In genomic region chr19:39236527-39236926, GRCh38 we compare ENCODE assay signal across 19 cellular contexts. TPM values are rescaled to one million over a fixed set of nuclear protein-coding genes. Genes with fewer than 3 reads are reported as not detected.
DNase-seq lines count a peak whose midpoint lies in the region; ATAC-seq, FAIRE-seq and TF ChIP-seq lines count a peak whose summit lies in the region.
"Had no signal": no experiment of that assay in that cellular context is flagged by ENCODE, and none has a peak within 500 bp of the region (broad histone marks: within the 10 kb centered on the region; RNA-seq: fewer than 3 reads in every experiment).

No MANE protein-coding gene starts in this region.

- FAIRE-seq in HepG2 (lab: Jason Lieb, UNC) = no peak
- FAIRE-seq: HTR-8/SVneo, RCC 7860 had no signal

- no peak overlapping the region for H3K4me3 ChIP-seq in HepG2 (replicated peaks in 1 of 3; ENCODE audit: insufficient read depth in 1 of 3, low read depth in 2 of 3, low read length in 3 of 3)
- no peak overlapping the region for H3K4me3 ChIP-seq in transverse colon
- H3K4me3 ChIP-seq: suprapubic skin had no signal

- CTCF ChIA-PET in HepG2 (lab: Yijun Ruan, JAX; ENCODE audit: low intra/inter-chr PET ratio, low total read pairs) = no interaction called here

- H2AFZ ChIP-seq in HepG2 (ENCODE audit: low read length) = no peak overlapping the region

- no peak for TF ChIP-seq POLR2A in HepG2 (IDR thresholded peaks at IDR 0.05; ENCODE audit: insufficient read depth in 1 of 2, low read depth in 2 of 2, low read length in 2 of 2)
- no peak for TF ChIP-seq POLR2A in transverse colon (IDR thresholded peaks at IDR 0.05)

- H3K36me3 ChIP-seq in HepG2 (replicated peaks in 1 of 2; ENCODE audit: control insufficient read depth in 1 of 2, insufficient read depth in 2 of 2, low read length in 2 of 2) (no peaks in the 10 kb centered on the region), transverse colon (no peaks in the 10 kb centered on the region)
- H3K36me3 ChIP-seq: brain microvascular endothelial cell, suprapubic skin had no signal

- in situ Hi-C loops in HepG2 (cut with HindIII; ENCODE audit: extremely low pct_ligation_motif_present, low pct_unique_long_range_greater_than_20kb) = no loop called here
- in situ Hi-C loops in transverse colon (cut with MboI; ENCODE audit: low pct_ligation_motif_present in 1 of 4, low pct_unique_long_range_greater_than_20kb in 1 of 4, low sequenced_read_pairs in 3 of 4) = no loop called here

- peak; percentile 41 to 64 for ATAC-seq in activated T-cell treated with anti-CD3 and anti-CD28 coated beads, Interleukin-2, amount 50 U/mL, for 4 hours
- ATAC-seq in HepG2 = peak; percentile 33

- H3K79me2 ChIP-seq in HepG2 (ENCODE audit: insufficient read depth, low read length) = no peaks in the 10 kb centered on the region

- H3K4me1 Mint-ChIP-seq in activated T-helper 1 cell treated with anti-CD3 and anti-CD28 coated beads, Interleukin-12 subunit alpha, Interleukin-12 subunit beta, Interleukin-2, Interleukin-4 antibody, amounts not matched to agents 30 ng/mL and 10 ng/mL and 1 ng/mL, durations not matched to agents 14 hours and 24 hours and 36 hours (ENCODE audit: low read depth) = peaks cover 15% of the 10 kb centered on the region
- H3K4me1 Mint-ChIP-seq in activated T-cell treated with anti-CD3 and anti-CD28 coated beads, Interleukin-2, amount 50 U/mL, for 4 hours (ENCODE audit: low read depth) = peaks cover 19% of the 10 kb centered on the region

- POLR2A ChIA-PET in HepG2 (lab: Yijun Ruan, JAX) = no interaction called here

- H3K9me3 ChIP-seq in HepG2 (ENCODE audit: low read length) (no peaks in the 10 kb centered on the region), transverse colon (no peaks in the 10 kb centered on the region)
- H3K9me3 ChIP-seq: suprapubic skin had no signal

- peaks cover 13% of the 10 kb centered on the region for H3K4me1 ChIP-seq in HepG2 (ENCODE audit: insufficient read depth, low read length)
- peaks cover 0 to 5% (median 2%) of the 10 kb centered on the region in 4 donors for H3K4me1 ChIP-seq in transverse colon

- no peaks in the 10 kb centered on the region for H3K36me3 Mint-ChIP-seq in activated T-helper 1 cell treated with anti-CD3 and anti-CD28 coated beads, Interleukin-12 subunit alpha, Interleukin-12 subunit beta, Interleukin-2, Interleukin-4 antibody, amounts not matched to agents 30 ng/mL and 10 ng/mL and 1 ng/mL, durations not matched to agents 14 hours and 24 hours and 36 hours (ENCODE audit: low read depth)
- H3K36me3 Mint-ChIP-seq in activated T-cell treated with anti-CD3 and anti-CD28 coated beads, Interleukin-2, amount 50 U/mL, for 4 hours (ENCODE audit: insufficient read depth) = no peaks in the 10 kb centered on the region

- BruUV-seq in HepG2 (replicated peaks; lab: Mats Ljungman, UMichigan) = no TSS peak

- no peak overlapping the region for H3K4me3 Mint-ChIP-seq in activated T-helper 1 cell treated with anti-CD3 and anti-CD28 coated beads, Interleukin-12 subunit alpha, Interleukin-12 subunit beta, Interleukin-2, Interleukin-4 antibody, amounts not matched to agents 30 ng/mL and 10 ng/mL and 1 ng/mL, durations not matched to agents 14 hours and 24 hours and 36 hours
- no peak overlapping the region for H3K4me3 Mint-ChIP-seq in activated T-cell treated with anti-CD3 and anti-CD28 coated beads, Interleukin-2, amount 50 U/mL, for 4 hours

- 14% methylated on average over 9 of the region's 12 CpGs for WGBS in HepG2 (ENCODE audit: low lambda C conversion rate)
- 59% methylated on average over 12 of the region's 12 CpGs; no CpG with 5 or more reads in 1 of the 2 donors for WGBS in transverse colon (ENCODE audit: low coverage in 1 of 2), 2 donors

- TF ChIP-seq CTCF in HepG2 (CRISPR knock-in tag; IDR thresholded peaks at IDR 0.05) = no peak
- TF ChIP-seq CTCF in transverse colon (IDR thresholded peaks at IDR 0.05) = no peak

- no peak for TF ChIP-seq EP300 in HepG2 (IDR thresholded peaks at IDR 0.05; ENCODE audit: low read depth in 2 of 2, low read length in 2 of 2)
- TF ChIP-seq EP300 in HepG2 (CRISPR knock-in tag; IDR thresholded peaks at IDR 0.05; ENCODE audit: borderline replicate concordance) = no peak
- TF ChIP-seq EP300 in transverse colon (IDR thresholded peaks at IDR 0.05; ENCODE audit: low read depth) = no peak

- TF ChIP-seq RAD21 in HepG2 (CRISPR knock-in tag; IDR thresholded peaks at IDR 0.05) = no peak

- H3K27me3 ChIP-seq in HepG2 (ENCODE audit: control insufficient read depth in 1 of 2, insufficient read depth in 2 of 2, low read length in 2 of 2) (peaks cover 0 to under 1% of the 10 kb centered on the region in 2 experiments; a peak in 1 of 5 replicates), transverse colon (peaks cover 12% of the 10 kb centered on the region)
- H3K27me3 ChIP-seq: brain microvascular endothelial cell had no signal

- H4K20me1 ChIP-seq in HepG2 (ENCODE audit: insufficient read depth, low read length) = no peaks in the 10 kb centered on the region

- no peak overlapping the region for H3K27ac Mint-ChIP-seq in activated T-helper 1 cell treated with anti-CD3 and anti-CD28 coated beads, Interleukin-12 subunit alpha, Interleukin-12 subunit beta, Interleukin-2, Interleukin-4 antibody, amounts not matched to agents 30 ng/mL and 10 ng/mL and 1 ng/mL, durations not matched to agents 14 hours and 24 hours and 36 hours
- H3K27ac Mint-ChIP-seq: activated T-helper 2 cell treated with anti-CD3 and anti-CD28 coated beads, Interferon-gamma antibody, Interleukin-2, Interleukin-4, amounts not matched to agents 10 μg/mL and 5 μg/mL and 100 μg/mL, durations not matched to agents 14 hours and 24 hours and 36 hours had no signal

- H3K9ac ChIP-seq in HepG2 (ENCODE audit: insufficient read depth, low read depth, low read length) = no peak overlapping the region

- peak; percentile 24 for DNase-seq in activated T-helper 1 cell treated with Interleukin-2 at 50 U/mL for 16 hours (ENCODE audit: low read depth)
- no peak for DNase-seq in activated T-helper 1 cell treated with anti-CD3 and anti-CD28 coated beads, Interleukin-12 subunit alpha, Interleukin-12 subunit beta, Interleukin-2, Interleukin-4 antibody, amounts not matched to agents 30 ng/mL and 10 ng/mL and 1 ng/mL, durations not matched to agents 14 hours and 24 hours and 36 hours (ENCODE audit: low spot score)
- DNase-seq in activated T-cell treated with anti-CD3 and anti-CD28 coated beads, Interleukin-2, amount 50 U/mL, for 4 hours = peak; percentile 19
- no peak for DNase-seq in HepG2 (ENCODE audit: low spot score)
- DNase-seq in transverse colon = peak; percentile 31
- DNase-seq in GDM1 (lab: John Stamatoyannopoulos, UW) = no peak
- DNase-seq in central memory CD4-positive, alpha-beta T cell = no peak
- no peak for DNase-seq in caudate nucleus (lab: John Stamatoyannopoulos, UW)
- DNase-seq: brain microvascular endothelial cell; effector CD4-positive, alpha-beta T cell; GF-D8; midbrain; MM.1S; NCI-H2029 treated with DMSO at 0.1 percent for 48 hours had no signal

- H3K27ac ChIP-seq in HepG2 (ENCODE audit: extremely low read length, insufficient read depth, low read length) = no peak overlapping the region
- H3K27ac ChIP-seq in transverse colon = no peak overlapping the region
- no peak overlapping the region for H3K27ac ChIP-seq in caudate nucleus (ENCODE audit: low read depth, low read length)
- H3K27ac ChIP-seq: brain microvascular endothelial cell, suprapubic skin had no signal

- no peak overlapping the region for H3K4me2 ChIP-seq in HepG2 (ENCODE audit: low read depth, low read length)

- intact Hi-C loops in activated T-helper 1 cell treated with anti-CD3 and anti-CD28 coated beads, Interleukin-12 subunit alpha, Interleukin-12 subunit beta, Interleukin-2, Interleukin-4 antibody, amounts not matched to agents 30 ng/mL and 10 ng/mL and 1 ng/mL, durations not matched to agents 14 hours and 24 hours and 36 hours (cut with micrococcal nuclease) = no loop called here
- intact Hi-C loops in HepG2 (cut with micrococcal nuclease; ENCODE audit: unreplicated experiment) = no loop called here
- intact Hi-C loops in transverse colon (cut with DNase I; ENCODE audit: low total_unique reads) = no loop called here

- no peaks in the 10 kb centered on the region for H3K9me3 Mint-ChIP-seq in activated T-helper 1 cell treated with anti-CD3 and anti-CD28 coated beads, Interleukin-12 subunit alpha, Interleukin-12 subunit beta, Interleukin-2, Interleukin-4 antibody, amounts not matched to agents 30 ng/mL and 10 ng/mL and 1 ng/mL, durations not matched to agents 14 hours and 24 hours and 36 hours
- H3K9me3 Mint-ChIP-seq in activated T-cell treated with anti-CD3 and anti-CD28 coated beads, Interleukin-2, amount 50 U/mL, for 4 hours = no peaks in the 10 kb centered on the region
- H3K9me3 Mint-ChIP-seq: activated T-helper 2 cell treated with anti-CD3 and anti-CD28 coated beads, Interferon-gamma antibody, Interleukin-2, Interleukin-4, amounts not matched to agents 10 μg/mL and 5 μg/mL and 100 μg/mL, durations not matched to agents 14 hours and 24 hours and 36 hours had no signal

- peaks cover 4% of the 10 kb centered on the region for H3K27me3 Mint-ChIP-seq in activated T-helper 1 cell treated with anti-CD3 and anti-CD28 coated beads, Interleukin-12 subunit alpha, Interleukin-12 subunit beta, Interleukin-2, Interleukin-4 antibody, amounts not matched to agents 30 ng/mL and 10 ng/mL and 1 ng/mL, durations not matched to agents 14 hours and 24 hours and 36 hours (ENCODE audit: insufficient read depth)
- H3K27me3 Mint-ChIP-seq in activated T-cell treated with anti-CD3 and anti-CD28 coated beads, Interleukin-2, amount 50 U/mL, for 4 hours (ENCODE audit: low read depth) = no peaks in the 10 kb centered on the region

RNA-seq across cellular contexts. Expression of gene IFNL3, which starts 8.3 kb away (rescaled TPM):
- total RNA-seq in activated T-helper 1 cell treated with anti-CD3 and anti-CD28 coated beads, Interleukin-12 subunit alpha, Interleukin-12 subunit beta, Interleukin-2, Interleukin-4 antibody, amounts not matched to agents 30 ng/mL and 10 ng/mL and 1 ng/mL, durations not matched to agents 14 hours and 24 hours and 36 hours = not detected in 2 replicates
- not detected for total RNA-seq in activated T-cell treated with anti-CD3 and anti-CD28 coated beads, Interleukin-2, amount 50 U/mL, for 4 hours
- total RNA-seq in HepG2 (2016; rRNA removed; fragmentation: Illumina TruSeq; extraction: Trizol) (not detected in 2 replicates), transverse colon (not detected)
- not detected in 2 replicates for total RNA-seq in HepG2 (2016; cell fraction: cytosol; rRNA removed; fragmentation: Illumina TruSeq; extraction: Trizol; ENCODE audit: low read depth)
- total RNA-seq in HepG2 (2016; cell fraction: insoluble cytoplasmic fraction; rRNA removed; fragmentation: Illumina TruSeq; extraction: Trizol) = not detected in 2 replicates
- not detected in 2 replicates for total RNA-seq in HepG2 (2016; cell fraction: membrane; rRNA removed; fragmentation: Illumina TruSeq; extraction: Trizol)
- total RNA-seq in HepG2 (2016; cell fraction: nucleus; rRNA removed; fragmentation: Illumina TruSeq; extraction: Trizol) = not detected in 2 replicates
- polyA plus RNA-seq in HepG2 (2011; rRNA removed) = not detected in 2 replicates
- polyA plus RNA-seq in HepG2 (2011; cell fraction: cytosol; rRNA removed) = not detected in 2 replicates
- not detected in 2 replicates for polyA plus RNA-seq in HepG2 (2011; cell fraction: nucleus; rRNA removed)
- polyA plus RNA-seq in HepG2 (2012) = not detected in 2 replicates
- polyA plus RNA-seq in HepG2 (2016; cell fraction: cytosol; fragmentation: Illumina TruSeq; extraction: Trizol; ENCODE audit: low read depth) = not detected in 2 replicates
- not detected in 2 replicates for polyA plus RNA-seq in HepG2 (2016; cell fraction: insoluble cytoplasmic fraction; fragmentation: Illumina TruSeq; extraction: Trizol; ENCODE audit: low read depth)
- not detected in 2 replicates for polyA plus RNA-seq in HepG2 (2016; cell fraction: membrane; fragmentation: Illumina TruSeq; extraction: Trizol; ENCODE audit: low read depth)
- not detected in 2 replicates for polyA plus RNA-seq in HepG2 (2016; cell fraction: nucleus; fragmentation: Illumina TruSeq; extraction: Trizol; ENCODE audit: insufficient read depth, low read depth)
- not detected in 2 replicates for polyA minus RNA-seq in HepG2 (2011; rRNA and poly(A)+ RNA removed; ENCODE audit: low replicate concordance)
- polyA minus RNA-seq in HepG2 (2011; cell fraction: cytosol; rRNA and poly(A)+ RNA removed) = not detected in 2 replicates
- not detected in 2 replicates for polyA minus RNA-seq in HepG2 (2011; cell fraction: nucleus; rRNA and poly(A)+ RNA removed)
- total RNA-seq: activated T-helper 2 cell treated with anti-CD3 and anti-CD28 coated beads, Interferon-gamma antibody, Interleukin-2, Interleukin-4, amounts not matched to agents 10 μg/mL and 5 μg/mL and 100 μg/mL, durations not matched to agents 14 hours and 24 hours and 36 hours; osteoblast; suprapubic skin had no signal

RNA-seq across cellular contexts. Expression of gene IFNL4, which starts 12.1 kb away (rescaled TPM):
- total RNA-seq in activated T-helper 1 cell treated with anti-CD3 and anti-CD28 coated beads, Interleukin-12 subunit alpha, Interleukin-12 subunit beta, Interleukin-2, Interleukin-4 antibody, amounts not matched to agents 30 ng/mL and 10 ng/mL and 1 ng/mL, durations not matched to agents 14 hours and 24 hours and 36 hours = not detected in 2 replicates
- not detected for total RNA-seq in activated T-cell treated with anti-CD3 and anti-CD28 coated beads, Interleukin-2, amount 50 U/mL, for 4 hours
- total RNA-seq in HepG2 (2016; rRNA removed; fragmentation: Illumina TruSeq; extraction: Trizol) (not detected in 2 replicates), transverse colon (not detected)
- total RNA-seq in HepG2 (2016; cell fraction: cytosol; rRNA removed; fragmentation: Illumina TruSeq; extraction: Trizol; ENCODE audit: low read depth) = not detected in 2 replicates
- not detected in 2 replicates for total RNA-seq in HepG2 (2016; cell fraction: insoluble cytoplasmic fraction; rRNA removed; fragmentation: Illumina TruSeq; extraction: Trizol)
- total RNA-seq in HepG2 (2016; cell fraction: membrane; rRNA removed; fragmentation: Illumina TruSeq; extraction: Trizol) = not detected in 2 replicates
- not detected in 2 replicates for total RNA-seq in HepG2 (2016; cell fraction: nucleus; rRNA removed; fragmentation: Illumina TruSeq; extraction: Trizol)
- polyA plus RNA-seq in HepG2 (2011; rRNA removed) = not detected in 2 replicates
- not detected in 2 replicates for polyA plus RNA-seq in HepG2 (2011; cell fraction: cytosol; rRNA removed)
- not detected in 2 replicates for polyA plus RNA-seq in HepG2 (2011; cell fraction: nucleus; rRNA removed)
- not detected in 2 replicates for polyA plus RNA-seq in HepG2 (2012)
- not detected in 2 replicates for polyA plus RNA-seq in HepG2 (2016; cell fraction: cytosol; fragmentation: Illumina TruSeq; extraction: Trizol; ENCODE audit: low read depth)
- not detected in 2 replicates for polyA plus RNA-seq in HepG2 (2016; cell fraction: insoluble cytoplasmic fraction; fragmentation: Illumina TruSeq; extraction: Trizol; ENCODE audit: low read depth)
- not detected in 2 replicates for polyA plus RNA-seq in HepG2 (2016; cell fraction: membrane; fragmentation: Illumina TruSeq; extraction: Trizol; ENCODE audit: low read depth)
- polyA plus RNA-seq in HepG2 (2016; cell fraction: nucleus; fragmentation: Illumina TruSeq; extraction: Trizol; ENCODE audit: insufficient read depth, low read depth) = not detected in 2 replicates
- polyA minus RNA-seq in HepG2 (2011; rRNA and poly(A)+ RNA removed; ENCODE audit: low replicate concordance) = not detected in 2 replicates
- not detected in 2 replicates for polyA minus RNA-seq in HepG2 (2011; cell fraction: cytosol; rRNA and poly(A)+ RNA removed)
- polyA minus RNA-seq in HepG2 (2011; cell fraction: nucleus; rRNA and poly(A)+ RNA removed) = not detected in 2 replicates
- total RNA-seq: activated T-helper 2 cell treated with anti-CD3 and anti-CD28 coated beads, Interferon-gamma antibody, Interleukin-2, Interleukin-4, amounts not matched to agents 10 μg/mL and 5 μg/mL and 100 μg/mL, durations not matched to agents 14 hours and 24 hours and 36 hours; osteoblast; suprapubic skin had no signal

RNA-seq across cellular contexts. Expression of gene IFNL2, which starts 31.7 kb away (rescaled TPM):
- total RNA-seq in activated T-helper 1 cell treated with anti-CD3 and anti-CD28 coated beads, Interleukin-12 subunit alpha, Interleukin-12 subunit beta, Interleukin-2, Interleukin-4 antibody, amounts not matched to agents 30 ng/mL and 10 ng/mL and 1 ng/mL, durations not matched to agents 14 hours and 24 hours and 36 hours = not detected in 2 replicates
- not detected for total RNA-seq in activated T-cell treated with anti-CD3 and anti-CD28 coated beads, Interleukin-2, amount 50 U/mL, for 4 hours
- total RNA-seq in HepG2 (2016; rRNA removed; fragmentation: Illumina TruSeq; extraction: Trizol) (not detected in 2 replicates), transverse colon (not detected)
- not detected in 2 replicates for total RNA-seq in HepG2 (2016; cell fraction: cytosol; rRNA removed; fragmentation: Illumina TruSeq; extraction: Trizol; ENCODE audit: low read depth)
- not detected in 2 replicates for total RNA-seq in HepG2 (2016; cell fraction: insoluble cytoplasmic fraction; rRNA removed; fragmentation: Illumina TruSeq; extraction: Trizol)
- total RNA-seq in HepG2 (2016; cell fraction: membrane; rRNA removed; fragmentation: Illumina TruSeq; extraction: Trizol) = not detected in 2 replicates
- not detected in 2 replicates for total RNA-seq in HepG2 (2016; cell fraction: nucleus; rRNA removed; fragmentation: Illumina TruSeq; extraction: Trizol)
- polyA plus RNA-seq in HepG2 (2011; rRNA removed) = not detected in 2 replicates
- not detected in 2 replicates for polyA plus RNA-seq in HepG2 (2011; cell fraction: cytosol; rRNA removed)
- not detected in 2 replicates for polyA plus RNA-seq in HepG2 (2011; cell fraction: nucleus; rRNA removed)
- polyA plus RNA-seq in HepG2 (2012) = not detected in 2 replicates
- not detected in 2 replicates for polyA plus RNA-seq in HepG2 (2016; cell fraction: cytosol; fragmentation: Illumina TruSeq; extraction: Trizol; ENCODE audit: low read depth)
- not detected in 2 replicates for polyA plus RNA-seq in HepG2 (2016; cell fraction: insoluble cytoplasmic fraction; fragmentation: Illumina TruSeq; extraction: Trizol; ENCODE audit: low read depth)
- not detected in 2 replicates for polyA plus RNA-seq in HepG2 (2016; cell fraction: membrane; fragmentation: Illumina TruSeq; extraction: Trizol; ENCODE audit: low read depth)
- polyA plus RNA-seq in HepG2 (2016; cell fraction: nucleus; fragmentation: Illumina TruSeq; extraction: Trizol; ENCODE audit: insufficient read depth, low read depth) = not detected in 2 replicates
- polyA minus RNA-seq in HepG2 (2011; rRNA and poly(A)+ RNA removed; ENCODE audit: low replicate concordance) = not detected in 2 replicates
- polyA minus RNA-seq in HepG2 (2011; cell fraction: cytosol; rRNA and poly(A)+ RNA removed) = not detected in 2 replicates
- not detected in 2 replicates for polyA minus RNA-seq in HepG2 (2011; cell fraction: nucleus; rRNA and poly(A)+ RNA removed)
- total RNA-seq: activated T-helper 2 cell treated with anti-CD3 and anti-CD28 coated beads, Interferon-gamma antibody, Interleukin-2, Interleukin-4, amounts not matched to agents 10 μg/mL and 5 μg/mL and 100 μg/mL, durations not matched to agents 14 hours and 24 hours and 36 hours; osteoblast; suprapubic skin had no signal

RNA-seq across cellular contexts. Expression of gene SYCN, which starts 32.5 kb away (rescaled TPM):
- not detected in 2 replicates for total RNA-seq in activated T-helper 1 cell treated with anti-CD3 and anti-CD28 coated beads, Interleukin-12 subunit alpha, Interleukin-12 subunit beta, Interleukin-2, Interleukin-4 antibody, amounts not matched to agents 30 ng/mL and 10 ng/mL and 1 ng/mL, durations not matched to agents 14 hours and 24 hours and 36 hours
- under 1 TPM in 2 of 3 donors, not detected in 1; 0.37 to 0.58 TPM for total RNA-seq in activated T-cell treated with anti-CD3 and anti-CD28 coated beads, Interleukin-2, amount 50 U/mL, for 4 hours
- total RNA-seq in HepG2 (2016; rRNA removed; fragmentation: Illumina TruSeq; extraction: Trizol) (not detected in 2 replicates), transverse colon (not detected)
- not detected in 2 replicates for total RNA-seq in HepG2 (2016; cell fraction: cytosol; rRNA removed; fragmentation: Illumina TruSeq; extraction: Trizol; ENCODE audit: low read depth)
- total RNA-seq in HepG2 (2016; cell fraction: insoluble cytoplasmic fraction; rRNA removed; fragmentation: Illumina TruSeq; extraction: Trizol) = not detected in 2 replicates
- total RNA-seq in HepG2 (2016; cell fraction: membrane; rRNA removed; fragmentation: Illumina TruSeq; extraction: Trizol) = not detected in 2 replicates
- not detected in 2 replicates for total RNA-seq in HepG2 (2016; cell fraction: nucleus; rRNA removed; fragmentation: Illumina TruSeq; extraction: Trizol)
- polyA plus RNA-seq in HepG2 (2011; rRNA removed) = not detected in 2 replicates
- polyA plus RNA-seq in HepG2 (2011; cell fraction: cytosol; rRNA removed) = not detected in 2 replicates
- not detected in 2 replicates for polyA plus RNA-seq in HepG2 (2011; cell fraction: nucleus; rRNA removed)
- not detected in 2 replicates for polyA plus RNA-seq in HepG2 (2012)
- polyA plus RNA-seq in HepG2 (2016; cell fraction: cytosol; fragmentation: Illumina TruSeq; extraction: Trizol; ENCODE audit: low read depth) = not detected in 2 replicates
- polyA plus RNA-seq in HepG2 (2016; cell fraction: insoluble cytoplasmic fraction; fragmentation: Illumina TruSeq; extraction: Trizol; ENCODE audit: low read depth) = not detected in 2 replicates
- polyA plus RNA-seq in HepG2 (2016; cell fraction: membrane; fragmentation: Illumina TruSeq; extraction: Trizol; ENCODE audit: low read depth) = not detected in 2 replicates
- not detected in 2 replicates for polyA plus RNA-seq in HepG2 (2016; cell fraction: nucleus; fragmentation: Illumina TruSeq; extraction: Trizol; ENCODE audit: insufficient read depth, low read depth)
- polyA minus RNA-seq in HepG2 (2011; rRNA and poly(A)+ RNA removed; ENCODE audit: low replicate concordance) = not detected in 2 replicates
- polyA minus RNA-seq in HepG2 (2011; cell fraction: cytosol; rRNA and poly(A)+ RNA removed) = not detected in 2 replicates
- not detected in 2 replicates for polyA minus RNA-seq in HepG2 (2011; cell fraction: nucleus; rRNA and poly(A)+ RNA removed)
- total RNA-seq: activated T-helper 2 cell treated with anti-CD3 and anti-CD28 coated beads, Interferon-gamma antibody, Interleukin-2, Interleukin-4, amounts not matched to agents 10 μg/mL and 5 μg/mL and 100 μg/mL, durations not matched to agents 14 hours and 24 hours and 36 hours; osteoblast; suprapubic skin had no signal

RNA-seq across cellular contexts. Expression of gene NCCRP1, which starts 39.8 kb away (rescaled TPM):
- total RNA-seq in activated T-helper 1 cell treated with anti-CD3 and anti-CD28 coated beads, Interleukin-12 subunit alpha, Interleukin-12 subunit beta, Interleukin-2, Interleukin-4 antibody, amounts not matched to agents 30 ng/mL and 10 ng/mL and 1 ng/mL, durations not matched to agents 14 hours and 24 hours and 36 hours = not detected in 2 replicates
- total RNA-seq in activated T-cell treated with anti-CD3 and anti-CD28 coated beads, Interleukin-2, amount 50 U/mL, for 4 hours = not detected
- total RNA-seq in HepG2 (2016; rRNA removed; fragmentation: Illumina TruSeq; extraction: Trizol) (not detected in 2 replicates), transverse colon (1 to 10 TPM in 2 of 4 donors, under 1 TPM in 1, not detected in 1; 0.14 to 3.0 (median 1.1) TPM)
- not detected in 2 replicates for total RNA-seq in HepG2 (2016; cell fraction: cytosol; rRNA removed; fragmentation: Illumina TruSeq; extraction: Trizol; ENCODE audit: low read depth)
- not detected in 2 replicates for total RNA-seq in HepG2 (2016; cell fraction: insoluble cytoplasmic fraction; rRNA removed; fragmentation: Illumina TruSeq; extraction: Trizol)
- total RNA-seq in HepG2 (2016; cell fraction: membrane; rRNA removed; fragmentation: Illumina TruSeq; extraction: Trizol) = not detected in 2 replicates
- total RNA-seq in HepG2 (2016; cell fraction: nucleus; rRNA removed; fragmentation: Illumina TruSeq; extraction: Trizol) = not detected in 2 replicates
- not detected in 2 replicates for polyA plus RNA-seq in HepG2 (2011; rRNA removed)
- polyA plus RNA-seq in HepG2 (2011; cell fraction: cytosol; rRNA removed) = not detected in 2 replicates
- not detected in 2 replicates for polyA plus RNA-seq in HepG2 (2011; cell fraction: nucleus; rRNA removed)
- not detected in 2 replicates for polyA plus RNA-seq in HepG2 (2012)
- polyA plus RNA-seq in HepG2 (2016; cell fraction: cytosol; fragmentation: Illumina TruSeq; extraction: Trizol; ENCODE audit: low read depth) = not detected in 2 replicates
- not detected in 2 replicates for polyA plus RNA-seq in HepG2 (2016; cell fraction: insoluble cytoplasmic fraction; fragmentation: Illumina TruSeq; extraction: Trizol; ENCODE audit: low read depth)
- polyA plus RNA-seq in HepG2 (2016; cell fraction: membrane; fragmentation: Illumina TruSeq; extraction: Trizol; ENCODE audit: low read depth) = not detected in 2 replicates
- polyA plus RNA-seq in HepG2 (2016; cell fraction: nucleus; fragmentation: Illumina TruSeq; extraction: Trizol; ENCODE audit: insufficient read depth, low read depth) = not detected in 2 replicates
- 0.06 and 0.70 TPM in 2 replicates for polyA minus RNA-seq in HepG2 (2011; rRNA and poly(A)+ RNA removed; ENCODE audit: low replicate concordance)
- not detected in 2 replicates for polyA minus RNA-seq in HepG2 (2011; cell fraction: cytosol; rRNA and poly(A)+ RNA removed)
- not detected in 2 replicates for polyA minus RNA-seq in HepG2 (2011; cell fraction: nucleus; rRNA and poly(A)+ RNA removed)
- total RNA-seq: activated T-helper 2 cell treated with anti-CD3 and anti-CD28 coated beads, Interferon-gamma antibody, Interleukin-2, Interleukin-4, amounts not matched to agents 10 μg/mL and 5 μg/mL and 100 μg/mL, durations not matched to agents 14 hours and 24 hours and 36 hours; osteoblast had no signal

Comparison
In these comparisons a context has a peak if more than half of its experiments do, and no peak if none do; other contexts are left out.
1. DNase-seq: peak in activated T-helper 1 cell treated with Interleukin-2 at 50 U/mL for 16 hours (single experiment), activated T-cell treated with anti-CD3 and anti-CD28 coated beads, Interleukin-2, amount 50 U/mL, for 4 hours (single experiment) and transverse colon (single experiment); none in activated T-helper 1 cell treated with anti-CD3 and anti-CD28 coated beads, Interleukin-12 subunit alpha, Interleukin-12 subunit beta, Interleukin-2, Interleukin-4 antibody, amounts not matched to agents 30 ng/mL and 10 ng/mL and 1 ng/mL, durations not matched to agents 14 hours and 24 hours and 36 hours (single experiment), HepG2 (single experiment), GDM1 (single experiment), central memory CD4-positive, alpha-beta T cell (single experiment) and caudate nucleus (0 of 61).